Comparison of ENCODE assay signal across 18 cellular contexts in genomic region chr2:102523647-102524046, GRCh38. TPM values are rescaled to one million over a fixed set of nuclear protein-coding genes. Genes with fewer than 3 reads are reported as not detected.
"Had no signal": no experiment of that assay in that cellular context is flagged by ENCODE, and none has a peak within 500 bp of the region (broad histone marks: within the 10 kb centered on the region; RNA-seq: fewer than 3 reads in every experiment).

No MANE protein-coding gene starts in this region.

- H3K4me1 ChIP-seq: neural progenitor cell, right atrium auricular region had no signal

- FAIRE-seq: endometrium, small intestine had no signal

- DNase-seq: cortex of kidney; dorsolateral prefrontal cortex; effector CD8-positive, alpha-beta T cell; esophagus squamous epithelium; foreskin fibroblast; mucosa of descending colon; naive thymus-derived CD8-positive, alpha-beta T cell; nucleus accumbens; ovary; small intestine; stimulated activated CD4-positive, alpha-beta T cell treated with anti-CD3 and anti-CD28 coated beads, Interleukin-12 subunit alpha, Interleukin-12 subunit beta, amount 100 ng/mL, for 4 hours; stimulated activated naive CD4-positive, alpha-beta T cell; trophoblast cell had no signal

- H3K4me1 Mint-ChIP-seq: neural progenitor cell had no signal

- H3K4me3 Mint-ChIP-seq: naive thymus-derived CD8-positive, alpha-beta T cell; neural progenitor cell had no signal

- H3K4me3 ChIP-seq: dorsolateral prefrontal cortex, esophagus squamous epithelium, mucosa of descending colon, neural progenitor cell, ovary, right atrium auricular region had no signal

- H3K27ac ChIP-seq: dorsolateral prefrontal cortex, epithelial cell of prostate, esophagus squamous epithelium, neural progenitor cell, ovary, right atrium auricular region had no signal

- ATAC-seq: mucosa of descending colon; naive thymus-derived CD8-positive, alpha-beta T cell had no signal

- H3K9me3 ChIP-seq: esophagus squamous epithelium, mucosa of descending colon, ovary, right atrium auricular region had no signal

- H3K4me2 ChIP-seq: neural progenitor cell had no signal

- H3K36me3 Mint-ChIP-seq: naive thymus-derived CD8-positive, alpha-beta T cell; neural progenitor cell had no signal

- H2AFZ ChIP-seq: neural progenitor cell had no signal

- H3K36me3 ChIP-seq: esophagus squamous epithelium, neural progenitor cell, ovary, right atrium auricular region had no signal

- H3K27me3 ChIP-seq: esophagus squamous epithelium, neural progenitor cell, ovary, right atrium auricular region had no signal

- H3K9ac ChIP-seq: neural progenitor cell had no signal

- H3K27ac Mint-ChIP-seq: neural progenitor cell had no signal

- H3K9me3 Mint-ChIP-seq: naive thymus-derived CD8-positive, alpha-beta T cell; neural progenitor cell had no signal

RNA-seq across cellular contexts. Expression of gene SLC9A4, which starts 50.6 kb away (rescaled TPM):
- polyA plus RNA-seq: liver; naive thymus-derived CD8-positive, alpha-beta T cell; ovary had no signal
